In the genomic region with DNA sequence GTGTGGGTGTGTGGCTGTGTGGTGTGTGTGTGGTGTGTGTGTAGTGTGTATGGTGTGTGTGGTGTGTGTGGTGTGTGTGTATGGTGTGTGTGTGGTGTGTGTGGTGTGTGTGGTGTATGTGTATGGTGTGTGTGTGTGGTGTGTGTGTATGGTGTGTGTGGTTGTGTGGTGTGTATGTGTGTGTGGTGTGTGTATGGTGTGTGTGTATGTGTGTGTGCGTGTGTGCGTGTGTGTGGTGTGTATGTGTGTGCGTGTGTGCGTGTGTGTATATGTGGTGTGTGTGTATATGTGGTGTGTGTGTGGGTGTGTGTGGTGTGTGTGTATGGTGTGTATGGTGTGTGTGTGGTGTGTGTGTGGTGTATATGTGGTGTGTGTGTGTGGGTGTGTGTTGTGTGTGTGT, we compare ENCODE assay signal across 22 cellular contexts. TPM values are rescaled to one million over a fixed set of nuclear protein-coding genes. Genes with fewer than 3 reads are reported as not detected.
DNase-seq lines count a peak whose midpoint lies in the region; ATAC-seq, FAIRE-seq and TF ChIP-seq lines count a peak whose summit lies in the region.
"Had no signal": no experiment of that assay in that cellular context is flagged by ENCODE, and none has a peak within 500 bp of the region (broad histone marks: within the 10 kb centered on the region; RNA-seq: fewer than 3 reads in every experiment).

No MANE protein-coding gene starts in this region.

- no peak overlapping the region for H3K4me2 ChIP-seq in HepG2 (ENCODE audit: low read depth, low read length)
- H3K4me2 ChIP-seq: BLaER1, KMS-11 had no signal

- CTCF ChIA-PET in HepG2 (lab: Yijun Ruan, JAX; ENCODE audit: low intra/inter-chr PET ratio, low total read pairs), result no interaction called here

- no peak for TF ChIP-seq POLR2A in HepG2 (IDR thresholded peaks at IDR 0.05; ENCODE audit: insufficient read depth in 1 of 2, low read depth in 2 of 2, low read length in 2 of 2)
- TF ChIP-seq POLR2A in right lobe of liver (IDR thresholded peaks at IDR 0.05), result no peak

- H3K27me3 ChIP-seq in HepG2 (ENCODE audit: control insufficient read depth in 1 of 2, insufficient read depth in 2 of 2, low read length in 2 of 2) (peaks cover under 1 to 2% of the 10 kb centered on the region in 2 experiments; a peak in 2 of 5 replicates), right lobe of liver (peaks cover 0 to 10% of the 10 kb centered on the region in 2 donors)

- BruUV-seq in HepG2 (replicated peaks; lab: Mats Ljungman, UMichigan), result no TSS peak

- intact Hi-C loops in HepG2 (cut with micrococcal nuclease; ENCODE audit: unreplicated experiment) (no loop called here), right lobe of liver (cut with DNase I) (no loop called here)

- H3K27ac ChIP-seq in HepG2 (ENCODE audit: extremely low read length, insufficient read depth, low read length) (no peak overlapping the region), right lobe of liver (no peak overlapping the region)
- H3K27ac ChIP-seq: 22Rv1, BLaER1, KMS-11, RWPE1, SK-N-MC had no signal

- FAIRE-seq in HepG2 (lab: Jason Lieb, UNC) (peak; percentile 68), urothelium cell line (lab: Jason Lieb, UNC) (peak; percentile 100)

- TF ChIP-seq CTCF in HepG2 (CRISPR knock-in tag; IDR thresholded peaks at IDR 0.05) (no peak), right lobe of liver (IDR thresholded peaks at IDR 0.05) (no peak)

- no peak overlapping the region for H3K9ac ChIP-seq in HepG2 (ENCODE audit: insufficient read depth, low read depth, low read length)
- H3K9ac ChIP-seq: BLaER1, KMS-11 had no signal

- TF ChIP-seq RAD21 in HepG2 (CRISPR knock-in tag; IDR thresholded peaks at IDR 0.05), result no peak

- H4K20me1 ChIP-seq in HepG2 (ENCODE audit: insufficient read depth, low read length), result no peaks in the 10 kb centered on the region

- H3K36me3 ChIP-seq in HepG2 (replicated peaks in 1 of 2; ENCODE audit: control insufficient read depth in 1 of 2, insufficient read depth in 2 of 2, low read length in 2 of 2) (no peaks in the 10 kb centered on the region), right lobe of liver (no peaks in the 10 kb centered on the region)
- H3K36me3 ChIP-seq: BLaER1, HAP-1 had no signal

- in situ Hi-C loops in HepG2 (cut with HindIII; ENCODE audit: extremely low pct_ligation_motif_present, low pct_unique_long_range_greater_than_20kb), result no loop called here

- 58% methylated on average over 4 of the region's 4 CpGs for WGBS in HepG2 (ENCODE audit: low lambda C conversion rate)
- WGBS in right lobe of liver (ENCODE audit: insufficient coverage, low coverage, low lambda C conversion rate, missing lambda C conversion rate), result 73% methylated on average over 3 of the region's 4 CpGs

- H3K9me3 ChIP-seq in HepG2 (ENCODE audit: low read length), result no peaks in the 10 kb centered on the region
- no peaks in the 10 kb centered on the region for H3K9me3 ChIP-seq in right lobe of liver
- H3K9me3 ChIP-seq: HAP-1 had no signal

- no peak overlapping the region for H2AFZ ChIP-seq in HepG2 (ENCODE audit: low read length)

- no peaks in the 10 kb centered on the region for H3K79me2 ChIP-seq in HepG2 (ENCODE audit: insufficient read depth, low read length)

- TF ChIP-seq EP300 in HepG2 (IDR thresholded peaks at IDR 0.05; ENCODE audit: low read depth in 2 of 2, low read length in 2 of 2) (no peak), HepG2 (CRISPR knock-in tag; IDR thresholded peaks at IDR 0.05; ENCODE audit: borderline replicate concordance) (no peak)

- H3K4me3 ChIP-seq in HepG2 (replicated peaks in 1 of 3; ENCODE audit: insufficient read depth in 1 of 3, low read depth in 2 of 3, low read length in 3 of 3), result no peak overlapping the region
- no peak overlapping the region for H3K4me3 ChIP-seq in right lobe of liver
- H3K4me3 ChIP-seq: BLaER1, HAP-1, SK-N-MC had no signal

- POLR2A ChIA-PET in HepG2 (lab: Yijun Ruan, JAX), result no interaction called here

- no peak for ATAC-seq in HepG2
- no peak for ATAC-seq in right lobe of liver

- DNase-seq in HepG2 (ENCODE audit: low spot score) (no peak), right lobe of liver (no peak), urothelium cell line (ENCODE audit: low spot score) (no peak), NOMO-1 treated with dmso at 0.1 percent for 144 hours (lab: John Stamatoyannopoulos, UW; ENCODE audit: unreplicated experiment) (no peak)
- DNase-seq: ACHN; CD4-positive, alpha-beta T cell; COR-L47; DMS79; NCI-H1092 treated with DMSO at 0.1 percent for 48 hours; NCI-H146; NCI-H2029; NCI-H226; NCI-H510A treated with DMSO at 0.1 percent for 48 hours; NCI-H748 treated with DMSO at 0.1 percent for 48 hours; SHP77 treated with DMSO at 0.1 percent for 48 hours had no signal

- H3K4me1 ChIP-seq in HepG2 (ENCODE audit: insufficient read depth, low read length) (no peaks in the 10 kb centered on the region), right lobe of liver (no peaks in the 10 kb centered on the region)
- H3K4me1 ChIP-seq: BLaER1, HAP-1 had no signal

RNA-seq across cellular contexts. Expression of a gene that starts 8.1 kb away (rescaled TPM):
- total RNA-seq in HepG2 (2016; rRNA removed; fragmentation: Illumina TruSeq; extraction: Trizol), result not detected in 2 replicates
- total RNA-seq in HepG2 (2016; cell fraction: cytosol; rRNA removed; fragmentation: Illumina TruSeq; extraction: Trizol; ENCODE audit: low read depth), result not detected in 2 replicates
- not detected in 2 replicates for total RNA-seq in HepG2 (2016; cell fraction: insoluble cytoplasmic fraction; rRNA removed; fragmentation: Illumina TruSeq; extraction: Trizol)
- total RNA-seq in HepG2 (2016; cell fraction: membrane; rRNA removed; fragmentation: Illumina TruSeq; extraction: Trizol), result not detected in 2 replicates
- total RNA-seq in HepG2 (2016; cell fraction: nucleus; rRNA removed; fragmentation: Illumina TruSeq; extraction: Trizol), result not detected in 2 replicates
- polyA plus RNA-seq in HepG2 (2011; rRNA removed), result not detected in 2 replicates
- not detected in 2 replicates for polyA plus RNA-seq in HepG2 (2011; cell fraction: cytosol; rRNA removed)
- polyA plus RNA-seq in HepG2 (2011; cell fraction: nucleus; rRNA removed), result not detected in 2 replicates
- not detected in 2 replicates for polyA plus RNA-seq in HepG2 (2012)
- polyA plus RNA-seq in HepG2 (2016; cell fraction: cytosol; fragmentation: Illumina TruSeq; extraction: Trizol; ENCODE audit: low read depth), result not detected in 2 replicates
- polyA plus RNA-seq in HepG2 (2016; cell fraction: insoluble cytoplasmic fraction; fragmentation: Illumina TruSeq; extraction: Trizol; ENCODE audit: low read depth), result not detected in 2 replicates
- not detected in 2 replicates for polyA plus RNA-seq in HepG2 (2016; cell fraction: membrane; fragmentation: Illumina TruSeq; extraction: Trizol; ENCODE audit: low read depth)
- polyA plus RNA-seq in HepG2 (2016; cell fraction: nucleus; fragmentation: Illumina TruSeq; extraction: Trizol; ENCODE audit: insufficient read depth, low read depth), result not detected in 2 replicates
- 0.05 TPM in 1 of 2 replicates, not detected in the other for polyA minus RNA-seq in HepG2 (2011; rRNA and poly(A)+ RNA removed; ENCODE audit: low replicate concordance)
- polyA minus RNA-seq in HepG2 (2011; cell fraction: cytosol; rRNA and poly(A)+ RNA removed), result not detected in 2 replicates
- polyA minus RNA-seq in HepG2 (2011; cell fraction: nucleus; rRNA and poly(A)+ RNA removed), result not detected in 2 replicates
- total RNA-seq in right lobe of liver, result under 1 TPM in 1 of 6 experiments, not detected in 5; 0.04 TPM
- total RNA-seq: CD4-positive, alpha-beta T cell; HT-29 had no signal

RNA-seq across cellular contexts. Expression of a gene that starts 26.4 kb away (rescaled TPM):
- total RNA-seq in HepG2 (2016; rRNA removed; fragmentation: Illumina TruSeq; extraction: Trizol), result 105 and 106 TPM in 2 replicates
- total RNA-seq in HepG2 (2016; cell fraction: cytosol; rRNA removed; fragmentation: Illumina TruSeq; extraction: Trizol; ENCODE audit: low read depth), result 58.0 and 83.1 TPM in 2 replicates
- total RNA-seq in HepG2 (2016; cell fraction: insoluble cytoplasmic fraction; rRNA removed; fragmentation: Illumina TruSeq; extraction: Trizol), result 111 TPM in 2 replicates
- total RNA-seq in HepG2 (2016; cell fraction: membrane; rRNA removed; fragmentation: Illumina TruSeq; extraction: Trizol), result 74.7 and 115 TPM in 2 replicates
- 35.2 and 36.6 TPM in 2 replicates for total RNA-seq in HepG2 (2016; cell fraction: nucleus; rRNA removed; fragmentation: Illumina TruSeq; extraction: Trizol)
- polyA plus RNA-seq in HepG2 (2011; rRNA removed), result 76.8 and 91.2 TPM in 2 replicates
- polyA plus RNA-seq in HepG2 (2011; cell fraction: cytosol; rRNA removed), result 54.7 and 108 TPM in 2 replicates
- 86.0 and 95.9 TPM in 2 replicates for polyA plus RNA-seq in HepG2 (2011; cell fraction: nucleus; rRNA removed)
- 45.9 and 55.5 TPM in 2 replicates for polyA plus RNA-seq in HepG2 (2012)
- polyA plus RNA-seq in HepG2 (2016; cell fraction: cytosol; fragmentation: Illumina TruSeq; extraction: Trizol; ENCODE audit: low read depth), result 60.4 and 89.7 TPM in 2 replicates
- polyA plus RNA-seq in HepG2 (2016; cell fraction: insoluble cytoplasmic fraction; fragmentation: Illumina TruSeq; extraction: Trizol; ENCODE audit: low read depth), result 101 and 114 TPM in 2 replicates
- polyA plus RNA-seq in HepG2 (2016; cell fraction: membrane; fragmentation: Illumina TruSeq; extraction: Trizol; ENCODE audit: low read depth), result 71.9 and 93.3 TPM in 2 replicates
- 63.4 and 69.6 TPM in 2 replicates for polyA plus RNA-seq in HepG2 (2016; cell fraction: nucleus; fragmentation: Illumina TruSeq; extraction: Trizol; ENCODE audit: insufficient read depth, low read depth)
- 18.3 and 57.5 TPM in 2 replicates for polyA minus RNA-seq in HepG2 (2011; rRNA and poly(A)+ RNA removed; ENCODE audit: low replicate concordance)
- polyA minus RNA-seq in HepG2 (2011; cell fraction: cytosol; rRNA and poly(A)+ RNA removed), result 34.3 and 34.6 TPM in 2 replicates
- polyA minus RNA-seq in HepG2 (2011; cell fraction: nucleus; rRNA and poly(A)+ RNA removed), result 21.0 and 25.6 TPM in 2 replicates
- total RNA-seq in right lobe of liver, result 100 to 1,000 TPM in 3 of 6 experiments, 10 to 100 TPM in 3; 69.4 to 222 (median 100) TPM

RNA-seq across cellular contexts. Expression of a gene that starts 27.4 kb away (rescaled TPM):
- 29.5 and 39.3 TPM in 2 replicates for total RNA-seq in HepG2 (2016; rRNA removed; fragmentation: Illumina TruSeq; extraction: Trizol)
- total RNA-seq in HepG2 (2016; cell fraction: cytosol; rRNA removed; fragmentation: Illumina TruSeq; extraction: Trizol; ENCODE audit: low read depth), result 24.2 and 26.4 TPM in 2 replicates
- total RNA-seq in HepG2 (2016; cell fraction: insoluble cytoplasmic fraction; rRNA removed; fragmentation: Illumina TruSeq; extraction: Trizol), result 27.5 and 32.8 TPM in 2 replicates
- 46.3 and 52.3 TPM in 2 replicates for total RNA-seq in HepG2 (2016; cell fraction: membrane; rRNA removed; fragmentation: Illumina TruSeq; extraction: Trizol)
- total RNA-seq in HepG2 (2016; cell fraction: nucleus; rRNA removed; fragmentation: Illumina TruSeq; extraction: Trizol), result 8.8 and 13.3 TPM in 2 replicates
- 26.6 and 32.2 TPM in 2 replicates for polyA plus RNA-seq in HepG2 (2011; rRNA removed)
- polyA plus RNA-seq in HepG2 (2011; cell fraction: cytosol; rRNA removed), result 13.5 and 25.5 TPM in 2 replicates
- 11.7 and 17.0 TPM in 2 replicates for polyA plus RNA-seq in HepG2 (2011; cell fraction: nucleus; rRNA removed)
- 13.3 and 15.9 TPM in 2 replicates for polyA plus RNA-seq in HepG2 (2012)
- 40.7 and 47.0 TPM in 2 replicates for polyA plus RNA-seq in HepG2 (2016; cell fraction: cytosol; fragmentation: Illumina TruSeq; extraction: Trizol; ENCODE audit: low read depth)
- 40.6 and 48.2 TPM in 2 replicates for polyA plus RNA-seq in HepG2 (2016; cell fraction: insoluble cytoplasmic fraction; fragmentation: Illumina TruSeq; extraction: Trizol; ENCODE audit: low read depth)
- polyA plus RNA-seq in HepG2 (2016; cell fraction: membrane; fragmentation: Illumina TruSeq; extraction: Trizol; ENCODE audit: low read depth), result 58.0 and 64.6 TPM in 2 replicates
- polyA plus RNA-seq in HepG2 (2016; cell fraction: nucleus; fragmentation: Illumina TruSeq; extraction: Trizol; ENCODE audit: insufficient read depth, low read depth), result 28.6 and 29.6 TPM in 2 replicates
- polyA minus RNA-seq in HepG2 (2011; rRNA and poly(A)+ RNA removed; ENCODE audit: low replicate concordance), result 27.9 and 372 TPM in 2 replicates
- 21.6 and 27.8 TPM in 2 replicates for polyA minus RNA-seq in HepG2 (2011; cell fraction: cytosol; rRNA and poly(A)+ RNA removed)
- polyA minus RNA-seq in HepG2 (2011; cell fraction: nucleus; rRNA and poly(A)+ RNA removed), result 11.3 and 12.2 TPM in 2 replicates
- 10 to 100 TPM in 3 of 6 experiments, 1 to 10 TPM in 3; 4.3 to 16.4 (median 9.1) TPM for total RNA-seq in right lobe of liver

RNA-seq across cellular contexts. Expression of a gene that starts 29.5 kb away (rescaled TPM):
- total RNA-seq in HepG2 (2016; rRNA removed; fragmentation: Illumina TruSeq; extraction: Trizol) (not detected in 2 replicates), right lobe of liver (not detected)
- total RNA-seq in HepG2 (2016; cell fraction: cytosol; rRNA removed; fragmentation: Illumina TruSeq; extraction: Trizol; ENCODE audit: low read depth), result not detected in 2 replicates
- not detected in 2 replicates for total RNA-seq in HepG2 (2016; cell fraction: insoluble cytoplasmic fraction; rRNA removed; fragmentation: Illumina TruSeq; extraction: Trizol)
- total RNA-seq in HepG2 (2016; cell fraction: membrane; rRNA removed; fragmentation: Illumina TruSeq; extraction: Trizol), result not detected in 2 replicates
- total RNA-seq in HepG2 (2016; cell fraction: nucleus; rRNA removed; fragmentation: Illumina TruSeq; extraction: Trizol), result not detected in 2 replicates
- not detected in 2 replicates for polyA plus RNA-seq in HepG2 (2011; rRNA removed)
- polyA plus RNA-seq in HepG2 (2011; cell fraction: cytosol; rRNA removed), result not detected in 2 replicates
- polyA plus RNA-seq in HepG2 (2011; cell fraction: nucleus; rRNA removed), result not detected in 2 replicates
- polyA plus RNA-seq in HepG2 (2012), result not detected in 2 replicates
- polyA plus RNA-seq in HepG2 (2016; cell fraction: cytosol; fragmentation: Illumina TruSeq; extraction: Trizol; ENCODE audit: low read depth), result not detected in 2 replicates
- not detected in 2 replicates for polyA plus RNA-seq in HepG2 (2016; cell fraction: insoluble cytoplasmic fraction; fragmentation: Illumina TruSeq; extraction: Trizol; ENCODE audit: low read depth)
- not detected in 2 replicates for polyA plus RNA-seq in HepG2 (2016; cell fraction: membrane; fragmentation: Illumina TruSeq; extraction: Trizol; ENCODE audit: low read depth)
- polyA plus RNA-seq in HepG2 (2016; cell fraction: nucleus; fragmentation: Illumina TruSeq; extraction: Trizol; ENCODE audit: insufficient read depth, low read depth), result not detected in 2 replicates
- not detected in 2 replicates for polyA minus RNA-seq in HepG2 (2011; rRNA and poly(A)+ RNA removed; ENCODE audit: low replicate concordance)
- polyA minus RNA-seq in HepG2 (2011; cell fraction: cytosol; rRNA and poly(A)+ RNA removed), result not detected in 2 replicates
- not detected in 2 replicates for polyA minus RNA-seq in HepG2 (2011; cell fraction: nucleus; rRNA and poly(A)+ RNA removed)
- total RNA-seq: CD4-positive, alpha-beta T cell had no signal

RNA-seq across cellular contexts. Expression of a gene that starts 41.4 kb away (rescaled TPM):
- total RNA-seq in HepG2 (2016; rRNA removed; fragmentation: Illumina TruSeq; extraction: Trizol) (1.00 and 1.2 TPM in 2 replicates), right lobe of liver (1 to 10 TPM; 3.4 to 9.2 (median 4.4) TPM)
- total RNA-seq in HepG2 (2016; cell fraction: cytosol; rRNA removed; fragmentation: Illumina TruSeq; extraction: Trizol; ENCODE audit: low read depth), result 0.53 and 0.91 TPM in 2 replicates
- total RNA-seq in HepG2 (2016; cell fraction: insoluble cytoplasmic fraction; rRNA removed; fragmentation: Illumina TruSeq; extraction: Trizol), result 0.98 and 1.1 TPM in 2 replicates
- total RNA-seq in HepG2 (2016; cell fraction: membrane; rRNA removed; fragmentation: Illumina TruSeq; extraction: Trizol), result 1.9 and 2.5 TPM in 2 replicates
- total RNA-seq in HepG2 (2016; cell fraction: nucleus; rRNA removed; fragmentation: Illumina TruSeq; extraction: Trizol), result 1.2 TPM in 2 replicates
- polyA plus RNA-seq in HepG2 (2011; rRNA removed), result 0.48 and 0.54 TPM in 2 replicates
- 0.19 and 0.56 TPM in 2 replicates for polyA plus RNA-seq in HepG2 (2011; cell fraction: cytosol; rRNA removed)
- polyA plus RNA-seq in HepG2 (2011; cell fraction: nucleus; rRNA removed), result 2.8 and 4.7 TPM in 2 replicates
- 1.7 and 1.9 TPM in 2 replicates for polyA plus RNA-seq in HepG2 (2012)
- polyA plus RNA-seq in HepG2 (2016; cell fraction: cytosol; fragmentation: Illumina TruSeq; extraction: Trizol; ENCODE audit: low read depth), result 0.40 and 0.47 TPM in 2 replicates
- 1.4 and 2.1 TPM in 2 replicates for polyA plus RNA-seq in HepG2 (2016; cell fraction: insoluble cytoplasmic fraction; fragmentation: Illumina TruSeq; extraction: Trizol; ENCODE audit: low read depth)
- polyA plus RNA-seq in HepG2 (2016; cell fraction: membrane; fragmentation: Illumina TruSeq; extraction: Trizol; ENCODE audit: low read depth), result 1.1 and 2.4 TPM in 2 replicates
- polyA plus RNA-seq in HepG2 (2016; cell fraction: nucleus; fragmentation: Illumina TruSeq; extraction: Trizol; ENCODE audit: insufficient read depth, low read depth), result 2.5 and 2.7 TPM in 2 replicates
- 0.75 and 2.3 TPM in 2 replicates for polyA minus RNA-seq in HepG2 (2011; rRNA and poly(A)+ RNA removed; ENCODE audit: low replicate concordance)
- 1.9 and 2.1 TPM in 2 replicates for polyA minus RNA-seq in HepG2 (2011; cell fraction: cytosol; rRNA and poly(A)+ RNA removed)
- polyA minus RNA-seq in HepG2 (2011; cell fraction: nucleus; rRNA and poly(A)+ RNA removed), result 0.62 and 1.8 TPM in 2 replicates
